9 cellular contexts compared by ENCODE assay signal in the genomic region with DNA sequence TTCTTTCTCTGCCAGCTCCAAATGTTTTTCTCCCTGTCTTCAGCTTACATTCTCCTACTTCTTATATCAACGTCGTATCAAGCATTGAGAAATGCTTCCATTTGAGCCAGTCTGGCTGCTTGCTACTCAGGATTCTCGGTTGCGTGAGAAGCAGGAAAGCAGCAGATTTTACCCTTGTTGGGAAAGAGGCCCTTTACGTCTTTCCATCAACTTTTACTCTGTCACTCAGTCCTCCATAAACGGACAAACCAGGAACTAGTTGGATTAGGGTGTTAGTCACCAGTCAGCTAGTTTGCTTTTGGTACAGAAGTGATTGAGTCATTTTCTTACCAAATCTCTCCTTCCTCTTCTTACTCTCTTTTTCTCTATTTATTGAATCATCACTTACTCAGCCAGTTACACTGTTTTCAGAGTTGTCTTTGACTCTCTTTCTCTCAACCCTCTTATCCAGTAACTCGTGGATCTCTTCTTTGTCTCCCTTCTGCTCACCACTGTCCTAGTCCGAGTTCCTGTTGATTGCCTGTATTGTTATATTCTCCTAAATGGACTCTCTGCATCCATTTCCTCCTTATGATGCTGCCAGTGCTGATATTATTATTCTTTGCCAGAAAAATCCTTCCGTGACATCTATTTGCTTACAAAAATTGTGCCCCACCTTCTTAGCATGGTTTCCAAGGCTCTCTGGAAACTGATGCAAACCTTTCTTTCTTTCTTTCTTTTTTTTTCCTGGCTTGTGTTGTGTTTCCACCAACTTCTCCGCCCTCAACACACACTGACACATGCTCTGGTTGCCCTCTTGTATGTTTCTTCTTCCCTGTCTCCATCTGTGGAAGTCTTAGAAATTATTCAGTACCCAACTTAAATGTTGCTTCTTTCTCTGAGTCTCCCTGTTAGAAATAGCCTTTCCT.
DNase-seq lines count a peak whose midpoint lies in the region; ATAC-seq and TF ChIP-seq lines count a peak whose summit lies in the region.
"Had no signal": no experiment of that assay in that cellular context is flagged by ENCODE, and none has a peak within 500 bp of the region (broad histone marks: within the 10 kb centered on the region; RNA-seq: fewer than 3 reads in every experiment).

No MANE protein-coding gene starts in this region.

- DNase-seq in Daoy (ENCODE audit: low read depth) (peak; percentile 87), MV-4-11 (lab: John Stamatoyannopoulos, UW) (peak; percentile 97), dedifferentiated amniotic fluid mesenchymal stem cell (ENCODE audit: extremely low spot score) (peak; percentile 89), non-pigmented ciliary epithelial cell (ENCODE audit: low read depth) (peak; percentile 68), NCI-H1048 (lab: John Stamatoyannopoulos, UW) (no peak), HEK293T (ENCODE audit: extremely low spot score) (no peak)
- no peak for DNase-seq in activated effector memory CD4-positive, alpha-beta T cell treated with anti-CD3 and anti-CD28 coated beads, Interleukin-2, amount 50 U/mL, for 16 hours
- DNase-seq: activated B cell treated with CpG ODN at 0.5 μM for 24 hours had no signal

- no peak for ATAC-seq in HG03565 (IDR thresholded peaks at IDR 0.05; ENCODE audit: unreplicated experiment)

- CTCF ChIA-PET in HEK293T (lab: Yijun Ruan, JAX) = no interaction called here

- POLR2A ChIA-PET in HEK293T (lab: Yijun Ruan, JAX) = no interaction called here

TF ChIP-seq in HEK293T, 16 proteins besides CTCF, POLR2A, EP300 and RAD21:
- TF ChIP-seq LEF1 (IDR thresholded peaks at IDR 0.05; ENCODE audit: borderline replicate concordance) = no peak
- TF ChIP-seq ARNT (IDR thresholded peaks at IDR 0.05) = no peak
- TF ChIP-seq SP1 (IDR thresholded peaks at IDR 0.05) = no peak
- no peak for TF ChIP-seq ELF4 (IDR thresholded peaks at IDR 0.05)
- TF ChIP-seq PKNOX1 (IDR thresholded peaks at IDR 0.05) = no peak
- no peak for TF ChIP-seq TARDBP (IDR thresholded peaks at IDR 0.05)
- no peak for TF ChIP-seq FOXK2 (IDR thresholded peaks at IDR 0.05)
- TF ChIP-seq CTBP1 (IDR thresholded peaks at IDR 0.05; ENCODE audit: borderline replicate concordance) = no peak
- TF ChIP-seq FOXA1 (IDR thresholded peaks at IDR 0.05) = no peak
- no peak for TF ChIP-seq L3MBTL2 (conservative IDR thresholded peaks at IDR 0.05)
- TF ChIP-seq SUZ12 (IDR thresholded peaks at IDR 0.05) = no peak
TF ChIP-seq in HEK293T: peak in this region for 0.

Comparison
In these comparisons a context has a peak if more than half of its experiments do, and no peak if none do; other contexts are left out.
1. DNase-seq: peak in Daoy (single experiment), MV-4-11 (single experiment), dedifferentiated amniotic fluid mesenchymal stem cell (single experiment) and non-pigmented ciliary epithelial cell (single experiment); none in activated effector memory CD4-positive, alpha-beta T cell treated with anti-CD3 and anti-CD28 coated beads, Interleukin-2, amount 50 U/mL, for 16 hours (single experiment), NCI-H1048 (single experiment) and HEK293T (single experiment).